ENCODE assay signal across 23 cellular contexts in the genomic region with DNA sequence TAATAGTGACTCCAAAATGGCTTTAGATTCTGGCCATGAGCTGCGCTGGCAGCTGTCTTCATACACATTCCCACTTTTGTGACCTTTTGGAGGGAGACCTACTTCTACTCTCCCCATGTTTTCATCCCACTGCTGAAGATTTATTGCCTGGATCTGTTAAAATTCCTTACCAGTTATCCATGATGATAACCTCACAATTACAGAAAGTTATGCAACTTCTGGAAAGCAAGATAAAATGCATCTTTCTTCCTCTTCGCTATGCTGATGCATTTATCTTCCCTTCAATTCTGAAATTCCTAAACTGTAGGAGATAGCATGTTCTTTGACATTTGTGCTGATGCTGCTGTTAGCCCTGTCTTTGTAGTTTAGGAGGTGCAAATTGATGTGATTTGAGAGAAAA.
A peak's percentile ranks its signal among the peaks of the same experiment; 100 is the strongest.
DNase-seq lines count a peak whose midpoint lies in the region; ATAC-seq, FAIRE-seq and TF ChIP-seq lines count a peak whose summit lies in the region.
"Had no signal": no experiment of that assay in that cellular context is flagged by ENCODE, and none has a peak within 500 bp of the region (broad histone marks: within the 10 kb centered on the region; RNA-seq: fewer than 3 reads in every experiment).

No MANE protein-coding gene starts in this region.

- no peak for FAIRE-seq in HepG2 (lab: Jason Lieb, UNC)
- FAIRE-seq: A204.1, D721Med, G401.6, GM12891, GM18507 had no signal

- no peak overlapping the region for H3K9ac ChIP-seq in Karpas-422 (ENCODE audit: low read length)
- no peak overlapping the region for H3K9ac ChIP-seq in HepG2 (ENCODE audit: insufficient read depth, low read depth, low read length)
- H3K9ac ChIP-seq: BLaER1 had no signal

- no peak overlapping the region for H3K4me2 ChIP-seq in Karpas-422 (ENCODE audit: low read depth, low read length, poor library complexity, severe bottlenecking)
- no peak overlapping the region for H3K4me2 ChIP-seq in HepG2 (ENCODE audit: low read depth, low read length)
- H3K4me2 ChIP-seq: BLaER1 had no signal

- no peaks in the 10 kb centered on the region for H3K9me3 ChIP-seq in Karpas-422 (ENCODE audit: low read length)
- H3K9me3 ChIP-seq in HepG2 (ENCODE audit: low read length), result 0 out of 2 replicates have a peak, but pooled peaks cover 5% of the 10 kb centered on the region
- H3K9me3 ChIP-seq: BE2C, BLaER1 had no signal

- CTCF ChIA-PET in HepG2 (lab: Yijun Ruan, JAX; ENCODE audit: low intra/inter-chr PET ratio, low total read pairs), result no interaction called here

- no peak overlapping the region for H3K4me3 ChIP-seq in Karpas-422 (ENCODE audit: low read length)
- no peak overlapping the region for H3K4me3 ChIP-seq in HepG2 (replicated peaks in 1 of 3; ENCODE audit: insufficient read depth in 1 of 3, low read depth in 2 of 3, low read length in 3 of 3)
- H3K4me3 ChIP-seq: BLaER1 had no signal

- POLR2A ChIA-PET in HepG2 (lab: Yijun Ruan, JAX), result no interaction called here

- no peak for TF ChIP-seq RAD21 in HepG2 (CRISPR knock-in tag; IDR thresholded peaks at IDR 0.05)

- no peak for TF ChIP-seq POLR2A in HepG2 (IDR thresholded peaks at IDR 0.05; ENCODE audit: insufficient read depth in 1 of 2, low read depth in 2 of 2, low read length in 2 of 2)

- WGBS in HepG2 (ENCODE audit: low lambda C conversion rate), result 12% methylated on average over 2 of the region's 2 CpGs

- TF ChIP-seq CTCF in omental fat pad (IDR thresholded peaks at IDR 0.05), result no peak
- TF ChIP-seq CTCF in HepG2 (CRISPR knock-in tag; IDR thresholded peaks at IDR 0.05), result no peak

- H3K4me1 ChIP-seq in Karpas-422 (ENCODE audit: low read length), result peaks cover 4% of the 10 kb centered on the region; the same call in 1 of the 2 replicates
- no peaks in the 10 kb centered on the region for H3K4me1 ChIP-seq in HepG2 (ENCODE audit: insufficient read depth, low read length)
- H3K4me1 ChIP-seq: BE2C, BLaER1 had no signal

- H2AFZ ChIP-seq in Karpas-422 (ENCODE audit: low read length) (no peak overlapping the region), HepG2 (ENCODE audit: low read length) (no peak overlapping the region)

- H3K79me2 ChIP-seq in Karpas-422 (ENCODE audit: low read length) (no peaks in the 10 kb centered on the region), HepG2 (ENCODE audit: insufficient read depth, low read length) (no peaks in the 10 kb centered on the region)

- intact Hi-C loops in HepG2 (cut with micrococcal nuclease; ENCODE audit: unreplicated experiment), result no loop called here

- DNase-seq in Karpas-422 (peak; percentile 9), amniotic epithelial cell (ENCODE audit: low read depth) (peak; percentile 62), omental fat pad (ENCODE audit: low spot score) (no peak), inferior parietal cortex (ENCODE audit: extremely low spot score) (no peak), HepG2 (ENCODE audit: low spot score) (no peak)
- DNase-seq: 8988T; ACHN; BE2C; C1 segment of cervical spinal cord; Calu3; CD4-positive, alpha-beta memory T cell; CD4-positive, CD25-positive, alpha-beta regulatory T cell; CD8-positive, alpha-beta memory T cell; COR-L47; DMS79 treated with DMSO at 0.1 percent for 48 hours; GF-D8 had no signal

- BruUV-seq in HepG2 (replicated peaks; lab: Mats Ljungman, UMichigan), result no TSS peak

- ATAC-seq in omental fat pad (ENCODE audit: low FRiP score), result peak; percentile 14
- no peak for ATAC-seq in GM18502 (IDR thresholded peaks at IDR 0.05; ENCODE audit: poor library complexity, unreplicated experiment)
- no peak for ATAC-seq in HepG2

- H4K20me1 ChIP-seq in Karpas-422 (ENCODE audit: insufficient read depth, low read depth, low read length) (no peaks in the 10 kb centered on the region), HepG2 (ENCODE audit: insufficient read depth, low read length) (no peaks in the 10 kb centered on the region)
- H4K20me1 ChIP-seq: BLaER1 had no signal

- no peaks in the 10 kb centered on the region for H3K27me3 ChIP-seq in Karpas-422 (ENCODE audit: low read length)
- no peaks in the 10 kb centered on the region for H3K27me3 ChIP-seq in HepG2 (ENCODE audit: control insufficient read depth in 1 of 2, insufficient read depth in 2 of 2, low read length in 2 of 2)
- H3K27me3 ChIP-seq: BE2C, BLaER1 had no signal

- TF ChIP-seq EP300 in HepG2 (IDR thresholded peaks at IDR 0.05; ENCODE audit: low read depth in 2 of 2, low read length in 2 of 2) (no peak), HepG2 (CRISPR knock-in tag; IDR thresholded peaks at IDR 0.05; ENCODE audit: borderline replicate concordance) (no peak)

- no peaks in the 10 kb centered on the region for H3K9me2 ChIP-seq in Karpas-422 (replicated peaks; ENCODE audit: insufficient read depth, low read length)

- in situ Hi-C loops in HepG2 (cut with HindIII; ENCODE audit: extremely low pct_ligation_motif_present, low pct_unique_long_range_greater_than_20kb), result no loop called here

- no peak overlapping the region for H3K27ac ChIP-seq in Karpas-422 (ENCODE audit: low read length)
- no peak overlapping the region for H3K27ac ChIP-seq in HepG2 (ENCODE audit: extremely low read length, insufficient read depth, low read length)
- H3K27ac ChIP-seq: BLaER1 had no signal

- no peaks in the 10 kb centered on the region for H3K36me3 ChIP-seq in Karpas-422 (ENCODE audit: insufficient read depth, low read length)
- no peaks in the 10 kb centered on the region for H3K36me3 ChIP-seq in HepG2 (replicated peaks in 1 of 2; ENCODE audit: control insufficient read depth in 1 of 2, insufficient read depth in 2 of 2, low read length in 2 of 2)
- H3K36me3 ChIP-seq: BE2C, BLaER1 had no signal

TF ChIP-seq in HepG2, 621 proteins besides CTCF, POLR2A, EP300 and RAD21:
- TF ChIP-seq ZFP36L2 (CRISPR knock-in tag; IDR thresholded peaks at IDR 0.05) (no peak), ZNF44 (CRISPR knock-in tag; IDR thresholded peaks at IDR 0.05) (no peak), SRY (CRISPR knock-in tag; IDR thresholded peaks at IDR 0.05) (no peak), ZNF367 (CRISPR knock-in tag; IDR thresholded peaks at IDR 0.05; ENCODE audit: borderline replicate concordance) (no peak), ZNF264 (CRISPR knock-in tag; IDR thresholded peaks at IDR 0.05) (no peak), ZSCAN9 (CRISPR knock-in tag; IDR thresholded peaks at IDR 0.05; ENCODE audit: borderline replicate concordance) (no peak), ZSCAN29 (CRISPR knock-in tag; conservative IDR thresholded peaks at IDR 0.05) (no peak), ZKSCAN1 (IDR thresholded peaks at IDR 0.05; ENCODE audit: low read length) (no peak), ZMAT3 (CRISPR knock-in tag; conservative IDR thresholded peaks at IDR 0.05) (no peak), ZNF441 (CRISPR knock-in tag; IDR thresholded peaks at IDR 0.05; ENCODE audit: borderline replicate concordance) (no peak)
- TF ChIP-seq, protein P1, sequence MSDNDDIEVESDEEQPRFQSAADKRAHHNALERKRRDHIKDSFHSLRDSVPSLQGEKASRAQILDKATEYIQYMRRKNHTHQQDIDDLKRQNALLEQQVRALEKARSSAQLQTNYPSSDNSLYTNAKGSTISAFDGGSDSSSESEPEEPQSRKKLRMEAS (IDR thresholded peaks at IDR 0.05), result no peak
- TF ChIP-seq, protein P2, sequence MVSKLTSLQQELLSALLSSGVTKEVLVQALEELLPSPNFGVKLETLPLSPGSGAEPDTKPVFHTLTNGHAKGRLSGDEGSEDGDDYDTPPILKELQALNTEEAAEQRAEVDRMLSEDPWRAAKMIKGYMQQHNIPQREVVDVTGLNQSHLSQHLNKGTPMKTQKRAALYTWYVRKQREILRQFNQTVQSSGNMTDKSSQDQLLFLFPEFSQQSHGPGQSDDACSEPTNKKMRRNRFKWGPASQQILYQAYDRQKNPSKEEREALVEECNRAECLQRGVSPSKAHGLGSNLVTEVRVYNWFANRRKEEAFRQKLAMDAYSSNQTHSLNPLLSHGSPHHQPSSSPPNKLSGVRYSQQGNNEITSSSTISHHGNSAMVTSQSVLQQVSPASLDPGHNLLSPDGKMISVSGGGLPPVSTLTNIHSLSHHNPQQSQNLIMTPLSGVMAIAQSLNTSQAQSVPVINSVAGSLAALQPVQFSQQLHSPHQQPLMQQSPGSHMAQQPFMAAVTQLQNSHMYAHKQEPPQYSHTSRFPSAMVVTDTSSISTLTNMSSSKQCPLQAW (CRISPR knock-in tag; IDR thresholded peaks at IDR 0.05), result no peak
- TF ChIP-seq, protein P3, sequence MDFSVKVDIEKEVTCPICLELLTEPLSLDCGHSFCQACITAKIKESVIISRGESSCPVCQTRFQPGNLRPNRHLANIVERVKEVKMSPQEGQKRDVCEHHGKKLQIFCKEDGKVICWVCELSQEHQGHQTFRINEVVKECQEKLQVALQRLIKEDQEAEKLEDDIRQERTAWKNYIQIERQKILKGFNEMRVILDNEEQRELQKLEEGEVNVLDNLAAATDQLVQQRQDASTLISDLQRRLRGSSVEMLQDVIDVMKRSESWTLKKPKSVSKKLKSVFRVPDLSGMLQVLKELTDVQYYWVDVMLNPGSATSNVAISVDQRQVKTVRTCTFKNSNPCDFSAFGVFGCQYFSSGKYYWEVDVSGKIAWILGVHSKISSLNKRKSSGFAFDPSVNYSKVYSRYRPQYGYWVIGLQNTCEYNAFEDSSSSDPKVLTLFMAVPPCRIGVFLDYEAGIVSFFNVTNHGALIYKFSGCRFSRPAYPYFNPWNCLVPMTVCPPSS (IDR thresholded peaks at IDR 0.05), result no peak
- TF ChIP-seq, protein P4, sequence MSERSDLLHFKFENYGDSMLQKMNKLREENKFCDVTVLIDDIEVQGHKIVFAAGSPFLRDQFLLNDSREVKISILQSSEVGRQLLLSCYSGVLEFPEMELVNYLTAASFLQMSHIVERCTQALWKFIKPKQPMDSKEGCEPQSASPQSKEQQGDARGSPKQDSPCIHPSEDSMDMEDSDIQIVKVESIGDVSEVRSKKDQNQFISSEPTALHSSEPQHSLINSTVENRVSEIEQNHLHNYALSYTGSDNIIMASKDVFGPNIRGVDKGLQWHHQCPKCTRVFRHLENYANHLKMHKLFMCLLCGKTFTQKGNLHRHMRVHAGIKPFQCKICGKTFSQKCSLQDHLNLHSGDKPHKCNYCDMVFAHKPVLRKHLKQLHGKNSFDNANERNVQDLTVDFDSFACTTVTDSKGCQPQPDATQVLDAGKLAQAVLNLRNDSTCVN (CRISPR knock-in tag; IDR thresholded peaks at IDR 0.05; ENCODE audit: borderline replicate concordance), result no peak

Comparison
In these comparisons a context has a peak if more than half of its experiments do, and no peak if none do; other contexts are left out.
1. DNase-seq: peak in Karpas-422 (single experiment) and amniotic epithelial cell (single experiment); none in omental fat pad (single experiment), inferior parietal cortex (single experiment) and HepG2 (single experiment).